Comparison of ENCODE assay signal across 8 cellular contexts in genomic region chr5:142012792-142013388, GRCh38.
A peak's percentile ranks its signal among the peaks of the same experiment; 100 is the strongest.
DNase-seq lines count a peak whose midpoint lies in the region; ATAC-seq lines count a peak whose summit lies in the region.

GNPDA1 (minus strand) TSS chr5:142013027; CDS start chr5:142012035, 992 bp downstream.

- DNase-seq in DMS79 treated with DMSO at 0.1 percent for 48 hours (lab: John Stamatoyannopoulos, UW): peak; percentile 37
- no peak for DNase-seq in DMS79 (lab: John Stamatoyannopoulos, UW)
- peak; percentile 77 for DNase-seq in NCI-H226
- DNase-seq in activated CD4-positive, alpha-beta T cell treated with anti-CD3 and anti-CD28 coated beads for 4 hours: peak; percentile 49 to 66
- DNase-seq in cortex of kidney (lab: John Stamatoyannopoulos, UW): peak; percentile 54
- peak; percentile 90 for DNase-seq in left kidney (ENCODE audit: low read depth, low spot score)
- peak; percentile 57 to 64 for DNase-seq in stimulated activated CD4-positive, alpha-beta T cell treated with anti-CD3 and anti-CD28 coated beads, Interleukin-2, amount 100 ng/mL, for 48 hours

- peak; percentile 63 for ATAC-seq in HG02840 (IDR thresholded peaks at IDR 0.05; ENCODE audit: low FRiP score, unreplicated experiment)
